16 cellular contexts compared by ENCODE assay signal in genomic region chr11:113376156-113376555, GRCh38. TPM values are rescaled to one million over a fixed set of nuclear protein-coding genes. Genes with fewer than 3 reads are reported as not detected.
DNase-seq lines count a peak whose midpoint lies in the region; ATAC-seq and TF ChIP-seq lines count a peak whose summit lies in the region.
"Had no signal": no experiment of that assay in that cellular context is flagged by ENCODE, and none has a peak within 500 bp of the region (broad histone marks: within the 10 kb centered on the region; RNA-seq: fewer than 3 reads in every experiment).

No MANE protein-coding gene starts in this region.

- H3K36me3 Mint-ChIP-seq in activated CD8-positive, alpha-beta T cell treated with anti-CD3 and anti-CD28 coated beads for 36 hours (ENCODE audit: low read depth): peaks cover 8% of the 10 kb centered on the region
- H3K36me3 Mint-ChIP-seq in activated T-cell treated with anti-CD3 and anti-CD28 coated beads, Interleukin-2, amount 50 U/mL, for 24 hours (ENCODE audit: low read depth): peaks cover 30% of the 10 kb centered on the region

- no peak overlapping the region for H3K27ac Mint-ChIP-seq in activated CD8-positive, alpha-beta T cell treated with anti-CD3 and anti-CD28 coated beads for 36 hours
- H3K27ac Mint-ChIP-seq in activated T-cell treated with anti-CD3 and anti-CD28 coated beads, Interleukin-2, amount 50 U/mL, for 24 hours: no peak overlapping the region
- H3K27ac Mint-ChIP-seq: activated CD8-positive, alpha-beta T cell treated with anti-CD3 and anti-CD28 coated beads, Interleukin-2, amount 10 ng/mL, durations not matched to agents 7 days and 5 days; activated naive CD8-positive, alpha-beta T cell; T-helper 2 cell treated with Interferon-gamma antibody and Interleukin-4, amounts not matched to agents 5 μg/mL and 100 μg/mL, for 36 hours had no signal

- DNase-seq in DMS 273 treated with DMSO at 0.1 percent for 48 hours (lab: John Stamatoyannopoulos, UW): peak; percentile 85
- peak; percentile 9 for DNase-seq in NOMO-1 treated with DMSO at 0.1 percent for 48 hours (lab: John Stamatoyannopoulos, UW; ENCODE audit: unreplicated experiment)
- peak; percentile 73 for DNase-seq in iris pigment epithelial cell (ENCODE audit: low read depth)
- no peak for DNase-seq in activated CD8-positive, alpha-beta T cell treated with anti-CD3 and anti-CD28 coated beads for 36 hours
- DNase-seq in activated T-cell treated with anti-CD3 and anti-CD28 coated beads, Interleukin-2, amount 50 U/mL, for 24 hours: no peak
- DNase-seq: activated CD8-positive, alpha-beta T cell treated with anti-CD3 and anti-CD28 coated beads, Interleukin-2, amount 10 ng/mL, durations not matched to agents 7 days and 5 days; cortex of kidney; GF-D8; NCI-H1436; stimulated activated naive CD4-positive, alpha-beta T cell had no signal

- no peaks in the 10 kb centered on the region for H3K4me1 Mint-ChIP-seq in activated CD8-positive, alpha-beta T cell treated with anti-CD3 and anti-CD28 coated beads for 36 hours (ENCODE audit: low read depth)
- no peaks in the 10 kb centered on the region for H3K4me1 Mint-ChIP-seq in activated T-cell treated with anti-CD3 and anti-CD28 coated beads, Interleukin-2, amount 50 U/mL, for 24 hours (ENCODE audit: low read depth)

- CTCF ChIA-PET in activated CD8-positive, alpha-beta T cell treated with anti-CD3 and anti-CD28 coated beads for 36 hours (lab: Charles Lee): no interaction called here

- intact Hi-C loops in activated CD8-positive, alpha-beta T cell treated with anti-CD3 and anti-CD28 coated beads for 36 hours (cut with micrococcal nuclease): no loop called here

- no peaks in the 10 kb centered on the region for H3K9me3 Mint-ChIP-seq in activated CD8-positive, alpha-beta T cell treated with anti-CD3 and anti-CD28 coated beads for 36 hours
- H3K9me3 Mint-ChIP-seq in activated T-cell treated with anti-CD3 and anti-CD28 coated beads, Interleukin-2, amount 50 U/mL, for 24 hours: no peaks in the 10 kb centered on the region
- H3K9me3 Mint-ChIP-seq: T-helper 2 cell treated with Interferon-gamma antibody and Interleukin-4, amounts not matched to agents 5 μg/mL and 100 μg/mL, for 36 hours had no signal

- no peaks in the 10 kb centered on the region for H3K27me3 Mint-ChIP-seq in activated CD8-positive, alpha-beta T cell treated with anti-CD3 and anti-CD28 coated beads for 36 hours
- no peaks in the 10 kb centered on the region for H3K27me3 Mint-ChIP-seq in activated T-cell treated with anti-CD3 and anti-CD28 coated beads, Interleukin-2, amount 50 U/mL, for 24 hours
- H3K27me3 Mint-ChIP-seq: activated naive CD8-positive, alpha-beta T cell had no signal

- POLR2A ChIA-PET in activated CD8-positive, alpha-beta T cell treated with anti-CD3 and anti-CD28 coated beads for 36 hours (lab: Charles Lee): no interaction called here

- TF ChIP-seq CTCF in activated CD8-positive, alpha-beta T cell treated with anti-CD3 and anti-CD28 coated beads for 36 hours (IDR thresholded peaks at IDR 0.05): no peak

- H3K4me3 Mint-ChIP-seq in activated CD8-positive, alpha-beta T cell treated with anti-CD3 and anti-CD28 coated beads for 36 hours: no peak overlapping the region
- no peak overlapping the region for H3K4me3 Mint-ChIP-seq in activated T-cell treated with anti-CD3 and anti-CD28 coated beads, Interleukin-2, amount 50 U/mL, for 24 hours
- H3K4me3 Mint-ChIP-seq: activated CD8-positive, alpha-beta T cell treated with anti-CD3 and anti-CD28 coated beads, Interleukin-2, amount 10 ng/mL, durations not matched to agents 7 days and 5 days; activated naive CD8-positive, alpha-beta T cell; T-helper 2 cell treated with Interferon-gamma antibody and Interleukin-4, amounts not matched to agents 5 μg/mL and 100 μg/mL, for 36 hours had no signal

- ATAC-seq in HG02798 (IDR thresholded peaks at IDR 0.05; ENCODE audit: poor library complexity, unreplicated experiment) (peak; percentile 81), GM21825 (IDR thresholded peaks at IDR 0.05; ENCODE audit: unreplicated experiment) (no peak), HG03469 (IDR thresholded peaks at IDR 0.05; ENCODE audit: unreplicated experiment) (no peak)
- ATAC-seq in activated CD8-positive, alpha-beta T cell treated with anti-CD3 and anti-CD28 coated beads for 36 hours: no peak
- ATAC-seq: activated CD8-positive, alpha-beta T cell treated with anti-CD3 and anti-CD28 coated beads, Interleukin-2, amount 10 ng/mL, durations not matched to agents 7 days and 5 days had no signal

RNA-seq across cellular contexts. Expression of gene ANKK1, which starts 11.4 kb away (rescaled TPM):
- not detected for total RNA-seq in activated CD8-positive, alpha-beta T cell treated with anti-CD3 and anti-CD28 coated beads for 36 hours
- total RNA-seq: activated CD8-positive, alpha-beta T cell treated with anti-CD3 and anti-CD28 coated beads, Interleukin-2, amount 10 ng/mL, durations not matched to agents 7 days and 5 days; OCI-LY7 had no signal

Comparison
In these comparisons a context has a peak if more than half of its experiments do, and no peak if none do; other contexts are left out.
1. DNase-seq: peak in DMS 273 treated with DMSO at 0.1 percent for 48 hours (single experiment), NOMO-1 treated with DMSO at 0.1 percent for 48 hours (single experiment) and iris pigment epithelial cell (single experiment); none in activated CD8-positive, alpha-beta T cell treated with anti-CD3 and anti-CD28 coated beads for 36 hours (single experiment) and activated T-cell treated with anti-CD3 and anti-CD28 coated beads, Interleukin-2, amount 50 U/mL, for 24 hours (single experiment).